In the genomic region with DNA sequence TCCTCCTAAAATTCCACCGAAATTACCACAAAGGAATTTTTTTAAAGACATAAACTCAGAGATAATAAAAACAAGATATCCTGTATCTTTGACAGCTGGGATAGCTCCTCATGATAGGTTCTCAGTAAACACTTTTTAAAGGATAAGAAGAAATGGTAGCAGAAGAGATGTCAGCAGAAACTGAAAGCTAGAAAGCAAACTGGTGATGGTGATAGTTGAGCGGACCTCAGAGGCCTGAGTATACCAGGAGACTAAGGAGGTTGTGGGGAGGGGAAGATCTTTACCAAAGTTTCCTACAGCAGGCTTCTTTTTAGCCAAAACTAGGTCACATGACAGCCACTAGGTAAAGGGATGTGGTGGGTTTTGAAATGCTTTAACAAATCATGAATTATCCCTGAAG, we compare ENCODE assay signal across 18 cellular contexts. TPM values are rescaled to one million over a fixed set of nuclear protein-coding genes. Genes with fewer than 3 reads are reported as not detected.
DNase-seq lines count a peak whose midpoint lies in the region; ATAC-seq lines count a peak whose summit lies in the region.
"Had no signal": no experiment of that assay in that cellular context is flagged by ENCODE, and none has a peak within 500 bp of the region (broad histone marks: within the 10 kb centered on the region; RNA-seq: fewer than 3 reads in every experiment).

No MANE protein-coding gene starts in this region.

- peak in 1 of 2 donors; percentile 44 for ATAC-seq in activated T-cell treated with anti-CD3 and anti-CD28 coated beads, Interleukin-2, amount 50 U/mL, for 72 hours (replicated peaks in 1 of 2)
- ATAC-seq in GM19395 (IDR thresholded peaks at IDR 0.05; ENCODE audit: unreplicated experiment), result peak; percentile 60
- ATAC-seq in T-cell (replicated peaks in 1 of 4), result no peak
- peak; percentile 20 to 32 for ATAC-seq in naive thymus-derived CD8-positive, alpha-beta T cell
- no peak for ATAC-seq in HG02759 (IDR thresholded peaks at IDR 0.05; ENCODE audit: unreplicated experiment)
- ATAC-seq: left colon, natural killer cell, right cardiac atrium had no signal

- no peak for DNase-seq in activated T-cell treated with anti-CD3 and anti-CD28 coated beads, Interleukin-2, amount 50 U/mL, for 72 hours
- no peak for DNase-seq in activated T-cell treated with anti-CD3 and anti-CD28 coated beads, Interleukin-2, amount 50 U/mL, for 48 hours
- DNase-seq in T-cell (no peak), SIG-M5 treated with dmso at 0.1 percent for 504 hours (lab: John Stamatoyannopoulos, UW; ENCODE audit: unreplicated experiment) (no peak), putamen (ENCODE audit: low spot score) (no peak)
- DNase-seq in naive thymus-derived CD8-positive, alpha-beta T cell, result no peak
- DNase-seq: adrenal gland, GDM1, glutamatergic neuron, left colon, natural killer cell, NCI-H2171 treated with DMSO at 0.1 percent for 48 hours, NCI-H526, ovary, right cardiac atrium, testis had no signal

- H3K27ac Mint-ChIP-seq in activated T-cell treated with anti-CD3 and anti-CD28 coated beads, Interleukin-2, amount 50 U/mL, for 72 hours, result peak overlapping the region; percentile 27
- H3K27ac Mint-ChIP-seq in T-cell, result peak overlapping the region; percentile 47 to 59
- H3K27ac Mint-ChIP-seq in naive thymus-derived CD8-positive, alpha-beta T cell, result peak overlapping the region in 9 of 10 donors; percentile 1 to 76 (median 39)

- POLR2A ChIA-PET in T-cell (lab: Charles Lee), result no interaction called here
- POLR2A ChIA-PET in naive thymus-derived CD8-positive, alpha-beta T cell (lab: Charles Lee), result no interaction called here

- H3K36me3 Mint-ChIP-seq in activated T-cell treated with anti-CD3 and anti-CD28 coated beads, Interleukin-2, amount 50 U/mL, for 72 hours (ENCODE audit: insufficient read depth in 2 of 2), result peaks cover 0 to 2% of the 10 kb centered on the region in 2 donors
- H3K36me3 Mint-ChIP-seq in T-cell, result peaks cover 11% of the 10 kb centered on the region
- peaks cover 0 to 11% (median 0%) of the 10 kb centered on the region in 3 donors for H3K36me3 Mint-ChIP-seq in naive thymus-derived CD8-positive, alpha-beta T cell
- H3K36me3 Mint-ChIP-seq: natural killer cell had no signal

- no peak overlapping the region for H3K4me3 Mint-ChIP-seq in activated T-cell treated with anti-CD3 and anti-CD28 coated beads, Interleukin-2, amount 50 U/mL, for 72 hours
- no peak overlapping the region for H3K4me3 Mint-ChIP-seq in T-cell
- peak overlapping the region in 2 of 10 donors; percentile 2 to 5 for H3K4me3 Mint-ChIP-seq in naive thymus-derived CD8-positive, alpha-beta T cell
- H3K4me3 Mint-ChIP-seq: natural killer cell had no signal

- H3K4me1 Mint-ChIP-seq in activated T-cell treated with anti-CD3 and anti-CD28 coated beads, Interleukin-2, amount 50 U/mL, for 72 hours (ENCODE audit: low read depth), result peaks cover 6% of the 10 kb centered on the region
- peaks cover 29 to 32% (median 29%) of the 10 kb centered on the region in 3 donors for H3K4me1 Mint-ChIP-seq in T-cell
- peaks cover 12 to 32% (median 27%) of the 10 kb centered on the region in 4 donors for H3K4me1 Mint-ChIP-seq in naive thymus-derived CD8-positive, alpha-beta T cell

- no peaks in the 10 kb centered on the region for H3K9me3 Mint-ChIP-seq in activated T-cell treated with anti-CD3 and anti-CD28 coated beads, Interleukin-2, amount 50 U/mL, for 72 hours
- no peaks in the 10 kb centered on the region for H3K9me3 Mint-ChIP-seq in T-cell
- no peaks in the 10 kb centered on the region for H3K9me3 Mint-ChIP-seq in naive thymus-derived CD8-positive, alpha-beta T cell
- H3K9me3 Mint-ChIP-seq: natural killer cell had no signal

- no peaks in the 10 kb centered on the region for H3K27me3 Mint-ChIP-seq in activated T-cell treated with anti-CD3 and anti-CD28 coated beads, Interleukin-2, amount 50 U/mL, for 72 hours (ENCODE audit: low read depth)
- H3K27me3 Mint-ChIP-seq in T-cell, result no peaks in the 10 kb centered on the region
- H3K27me3 Mint-ChIP-seq in naive thymus-derived CD8-positive, alpha-beta T cell, result no peaks in the 10 kb centered on the region

- CTCF ChIA-PET in T-cell (lab: Charles Lee), result interaction anchor here in 1 of 2 donors (0.6 kb wide), 1 partner anchor 8 kb away, joined by 3 read pairs; no protein-coding TSS in a partner anchor

RNA-seq across cellular contexts. Expression of a gene that starts 22.5 kb away (rescaled TPM):
- total RNA-seq in activated T-cell treated with anti-CD3 and anti-CD28 coated beads, Interleukin-2, amount 50 U/mL, for 72 hours, result 10 to 100 TPM; 69.0 to 69.5 TPM
- total RNA-seq in T-cell, result 10 to 100 TPM; 48.9 to 73.1 (median 59.4) TPM
- total RNA-seq in naive thymus-derived CD8-positive, alpha-beta T cell, result 10 to 100 TPM; 51.1 to 51.7 TPM
- polyA plus RNA-seq in naive thymus-derived CD8-positive, alpha-beta T cell, result 10 to 100 TPM; 55.7 to 73.5 (median 60.8) TPM

Comparison
In these comparisons a context has a peak if more than half of its experiments do, and no peak if none do; other contexts are left out.
1. ATAC-seq: peak in GM19395 (single experiment) and naive thymus-derived CD8-positive, alpha-beta T cell (2 of 2); none in T-cell (0 of 4) and HG02759 (single experiment).
2. Peak in every context shown above with its lines, with median percentiles within 50 percentile points of each other: H3K27ac Mint-ChIP-seq.